ENCODE assay signal across 11 cellular contexts in the genomic region with DNA sequence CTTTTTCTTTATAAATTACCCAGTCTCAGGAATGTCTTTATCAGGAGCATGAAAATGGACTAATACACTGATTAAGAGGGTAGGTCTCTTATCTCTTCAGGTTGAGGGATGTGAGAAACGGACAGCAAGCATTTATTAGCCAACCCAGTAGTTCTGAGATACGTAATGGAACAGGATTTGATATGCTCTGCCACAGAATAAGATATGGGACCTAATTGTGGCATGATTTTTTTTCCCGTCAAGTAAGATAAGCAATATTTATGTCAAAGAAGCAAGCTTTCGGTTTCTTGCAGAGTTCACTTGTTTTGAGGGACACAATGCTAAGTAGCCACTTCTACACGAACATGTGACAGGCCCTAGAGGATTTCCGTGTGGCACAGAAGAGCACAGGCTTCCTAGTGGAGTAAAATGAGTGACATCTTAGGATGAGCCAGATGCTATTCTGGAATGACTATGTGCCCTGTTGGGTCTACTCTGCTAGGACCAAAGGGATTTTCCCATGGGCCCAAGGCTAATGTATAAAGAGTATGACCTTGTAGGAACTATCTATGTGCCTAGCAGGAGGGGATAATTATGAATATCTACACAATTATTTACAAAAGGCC. TPM values are rescaled to one million over a fixed set of nuclear protein-coding genes. Genes with fewer than 3 reads are reported as not detected.
A peak's percentile ranks its signal among the peaks of the same experiment; 100 is the strongest.
DNase-seq lines count a peak whose midpoint lies in the region; ATAC-seq and TF ChIP-seq lines count a peak whose summit lies in the region.
"Had no signal": no experiment of that assay in that cellular context is flagged by ENCODE, and none has a peak within 500 bp of the region (broad histone marks: within the 10 kb centered on the region; RNA-seq: fewer than 3 reads in every experiment).

No MANE protein-coding gene starts in this region.

- peaks cover 42% of the 10 kb centered on the region for H3K36me3 ChIP-seq in CD4-positive, CD25-positive, alpha-beta regulatory T cell (ENCODE audit: control insufficient read depth, insufficient read depth, low read length)
- peaks cover 2% of the 10 kb centered on the region for H3K36me3 ChIP-seq in mesendoderm (ENCODE audit: control insufficient read depth, insufficient read depth, low read length)

- no peak overlapping the region for H4K91ac ChIP-seq in H9 (ENCODE audit: insufficient read length, low read depth, low read length)

- H3K27me3 Mint-ChIP-seq in CD4-positive, CD25-positive, alpha-beta regulatory T cell = no peaks in the 10 kb centered on the region
- H3K27me3 Mint-ChIP-seq in H9 (ENCODE audit: low read depth) (no peaks in the 10 kb centered on the region), chondrocyte (ENCODE audit: low read depth) (no peaks in the 10 kb centered on the region)

- H4K8ac ChIP-seq in H9 (replicated peaks; ENCODE audit: insufficient read length, low read depth, low read length) (no peak overlapping the region), mesendoderm (ENCODE audit: low read depth, low read length) (no peak overlapping the region)

- H3K23me2 ChIP-seq in H9 (ENCODE audit: insufficient read length, low read depth, low read length, poor library complexity, severe bottlenecking) = no peaks in the 10 kb centered on the region

- H2AK5ac ChIP-seq in H9 (ENCODE audit: insufficient read length, low read length) (no peak overlapping the region), mesendoderm (ENCODE audit: low read length) (no peak overlapping the region)

- no peak overlapping the region for H2BK12ac ChIP-seq in H9 (ENCODE audit: insufficient read length, low read depth, low read length)

- no peak for ATAC-seq in CD4-positive, CD25-positive, alpha-beta regulatory T cell (ENCODE audit: low read depth in 2 of 2)
- ATAC-seq in activated naive CD4-positive, alpha-beta T cell treated with anti-CD3 and anti-CD28 coated beads, Interleukin-2, amount 50 U/mL, for 72 hours = peak in 1 of 2 donors; percentile 33
- ATAC-seq in HG02759 (IDR thresholded peaks at IDR 0.05; ENCODE audit: unreplicated experiment) (no peak), GM21825 (IDR thresholded peaks at IDR 0.05; ENCODE audit: unreplicated experiment) (no peak)

- DNase-seq in CD4-positive, CD25-positive, alpha-beta regulatory T cell = peak in 1 of 3 donors; percentile 51
- DNase-seq in H9 = no peak
- DNase-seq in activated naive CD4-positive, alpha-beta T cell treated with anti-CD3 and anti-CD28 coated beads, Interleukin-2, amount 50 U/mL, for 72 hours (ENCODE audit: low spot score in 2 of 2) = no peak
- DNase-seq in mesendoderm = peak; percentile 32
- DNase-seq in chondrocyte (ENCODE audit: low spot score) = no peak
- no peak for DNase-seq in coronary artery (ENCODE audit: low spot score)
- DNase-seq: NCI-H2227 treated with DMSO at 0.1 percent for 48 hours, upper lobe of left lung had no signal

- TF ChIP-seq CTCF in H9 (conservative IDR thresholded peaks at IDR 0.05) (no peak), chondrocyte (IDR thresholded peaks at IDR 0.05) (no peak), coronary artery (IDR thresholded peaks at IDR 0.05) (no peak)

- no peak overlapping the region for H2BK15ac ChIP-seq in H9 (ENCODE audit: low read depth, low read length)
- H2BK15ac ChIP-seq in mesendoderm (replicated peaks; ENCODE audit: low read depth) = no peak overlapping the region

- H4K5ac ChIP-seq in H9 (ENCODE audit: insufficient read length, low read depth, low read length) (no peak overlapping the region), mesendoderm (ENCODE audit: low read length) (no peak overlapping the region)

- no CpG with 5 or more reads among the region's 6 CpGs for WGBS in H9 (ENCODE audit: extremely low coverage, insufficient read length, low lambda C conversion rate)
- WGBS in mesendoderm (ENCODE audit: extremely low coverage, insufficient coverage, low lambda C conversion rate) = no CpG with 5 or more reads among the region's 6 CpGs

- no peak overlapping the region for H2BK5ac ChIP-seq in H9 (ENCODE audit: insufficient read length, low read length)
- H2BK5ac ChIP-seq in mesendoderm (ENCODE audit: low read length) = no peak overlapping the region

- H3K4me1 ChIP-seq in CD4-positive, CD25-positive, alpha-beta regulatory T cell (ENCODE audit: control insufficient read depth, insufficient read depth, low read length, poor library complexity, severe bottlenecking) = peaks cover 81% of the 10 kb centered on the region
- H3K4me1 ChIP-seq in H9 (ENCODE audit: insufficient read depth, low read length) = peaks cover 4% of the 10 kb centered on the region
- peaks cover 4% of the 10 kb centered on the region for H3K4me1 ChIP-seq in mesendoderm (ENCODE audit: control insufficient read depth, low read depth, low read length)

- H3K18ac ChIP-seq in H9 (ENCODE audit: insufficient read length, low read depth, low read length) (no peak overlapping the region), mesendoderm (ENCODE audit: low read length) (no peak overlapping the region)

- peak overlapping the region; percentile 95 for H3K27ac ChIP-seq in CD4-positive, CD25-positive, alpha-beta regulatory T cell (ENCODE audit: insufficient read depth, low read length, poor library complexity, severe bottlenecking)
- H3K27ac ChIP-seq in H9 (ENCODE audit: insufficient read length, low read depth, low read length) (no peak overlapping the region), mesendoderm (ENCODE audit: low read depth, low read length) (no peak overlapping the region), coronary artery (no peak overlapping the region)

- H2BK120ac ChIP-seq in H9 (ENCODE audit: low read depth, low read length, poor library complexity, severe bottlenecking) = no peak overlapping the region
- no peak overlapping the region for H2BK120ac ChIP-seq in mesendoderm (ENCODE audit: low read depth, low read length)

- no peak overlapping the region for H2BK20ac ChIP-seq in H9 (ENCODE audit: low read depth, low read length, poor library complexity, severe bottlenecking)

- no peaks in the 10 kb centered on the region for H4K20me1 ChIP-seq in H9 (ENCODE audit: control insufficient read depth, insufficient read depth, insufficient read length)

- H3K4me3 Mint-ChIP-seq in CD4-positive, CD25-positive, alpha-beta regulatory T cell = peak overlapping the region; percentile 57 to 82 (median 70)
- no peak overlapping the region for H3K4me3 Mint-ChIP-seq in H9
- no peak overlapping the region for H3K4me3 Mint-ChIP-seq in chondrocyte (ENCODE audit: unreplicated experiment)
- H3K4me3 Mint-ChIP-seq: CD14-positive monocyte had no signal

- H3K4me3 ChIP-seq in CD4-positive, CD25-positive, alpha-beta regulatory T cell (ENCODE audit: low read depth, low read length) = peak overlapping the region; percentile 61
- H3K4me3 ChIP-seq in mesendoderm (ENCODE audit: low read length) (no peak overlapping the region), coronary artery (no peak overlapping the region)
- H3K4me3 ChIP-seq: upper lobe of left lung had no signal

- peak overlapping the region; percentile 96 to 99 (median 98) for H3K27ac Mint-ChIP-seq in CD4-positive, CD25-positive, alpha-beta regulatory T cell
- H3K27ac Mint-ChIP-seq in H9 = peak overlapping the region in 2 of 3 experiments; percentile 31 to 39; a peak in 3 of 7 replicates
- H3K27ac Mint-ChIP-seq in activated naive CD4-positive, alpha-beta T cell treated with anti-CD3 and anti-CD28 coated beads, Interleukin-2, amount 50 U/mL, for 72 hours = peak overlapping the region; percentile 96 to 97
- no peak overlapping the region for H3K27ac Mint-ChIP-seq in chondrocyte (ENCODE audit: unreplicated experiment)

- H3K9me3 Mint-ChIP-seq in CD4-positive, CD25-positive, alpha-beta regulatory T cell = no peaks in the 10 kb centered on the region
- H3K9me3 Mint-ChIP-seq in H9 (no peaks in the 10 kb centered on the region), chondrocyte (ENCODE audit: low read depth) (no peaks in the 10 kb centered on the region)
- no peaks in the 10 kb centered on the region for H3K9me3 Mint-ChIP-seq in activated naive CD4-positive, alpha-beta T cell treated with anti-CD3 and anti-CD28 coated beads, Interleukin-2, amount 50 U/mL, for 72 hours
- H3K9me3 Mint-ChIP-seq: CD14-positive monocyte had no signal

- H3K36me3 Mint-ChIP-seq in CD4-positive, CD25-positive, alpha-beta regulatory T cell = peaks cover 38% of the 10 kb centered on the region
- H3K36me3 Mint-ChIP-seq in H9 (ENCODE audit: insufficient read depth in 1 of 3, low read depth in 3 of 3) (peaks cover 48 to 88% (median 68%) of the 10 kb centered on the region in 3 experiments), chondrocyte (ENCODE audit: low read depth) (peaks cover 37% of the 10 kb centered on the region)
- peaks cover 31 to 53% of the 10 kb centered on the region in 2 donors for H3K36me3 Mint-ChIP-seq in activated naive CD4-positive, alpha-beta T cell treated with anti-CD3 and anti-CD28 coated beads, Interleukin-2, amount 50 U/mL, for 72 hours

- no peak overlapping the region for H3K4ac ChIP-seq in H9 (ENCODE audit: low read depth, low read length)
- H3K4ac ChIP-seq in mesendoderm (ENCODE audit: low read depth, low read length) = no peak overlapping the region

- H3K23ac ChIP-seq in H9 (ENCODE audit: insufficient read length, low read depth, low read length) = no peak overlapping the region
- H3K23ac ChIP-seq in mesendoderm (ENCODE audit: low read length) = no peak overlapping the region

- H3K79me1 ChIP-seq in H9 (ENCODE audit: insufficient read depth, low read depth, low read length, poor library complexity, severe bottlenecking) (peaks cover 3% of the 10 kb centered on the region), mesendoderm (ENCODE audit: low read length) (peaks cover 18% of the 10 kb centered on the region)

- H2AFZ ChIP-seq in H9 (ENCODE audit: low read length) = no peak overlapping the region

- H3K4me2 ChIP-seq in H9 (ENCODE audit: insufficient read depth, insufficient read length, low read length) = no peak overlapping the region
- no peak overlapping the region for H3K4me2 ChIP-seq in mesendoderm (ENCODE audit: low read length)

- H3K14ac ChIP-seq in H9 (ENCODE audit: insufficient read depth, low read length) = no peak overlapping the region

- H3K56ac ChIP-seq in H9 (ENCODE audit: insufficient read length, low read depth, low read length) = no peak overlapping the region
- H3K56ac ChIP-seq in mesendoderm (ENCODE audit: low read length) = no peak overlapping the region

- H3K4me1 Mint-ChIP-seq in CD4-positive, CD25-positive, alpha-beta regulatory T cell = peaks cover 48 to 96% (median 89%) of the 10 kb centered on the region in 4 donors
- H3K4me1 Mint-ChIP-seq in H9 (peaks cover 34 to 44% of the 10 kb centered on the region in 2 experiments), chondrocyte (ENCODE audit: low read depth) (peaks cover 42% of the 10 kb centered on the region)

- no peak overlapping the region for H3T11ph ChIP-seq in H9 (ENCODE audit: low read length)

- no peaks in the 10 kb centered on the region for H3K9me3 ChIP-seq in CD4-positive, CD25-positive, alpha-beta regulatory T cell (ENCODE audit: control insufficient read depth in 2 of 2, low read length in 2 of 2)
- no peaks in the 10 kb centered on the region for H3K9me3 ChIP-seq in H9 (ENCODE audit: control insufficient read depth, low read depth, low read length)
- H3K9me3 ChIP-seq: upper lobe of left lung had no signal

- H3K79me2 ChIP-seq in H9 (ENCODE audit: insufficient read depth, low read length) = peaks cover 3% of the 10 kb centered on the region; the same call in 1 of the 2 replicates
- H3K79me2 ChIP-seq in mesendoderm (ENCODE audit: control insufficient read depth, insufficient read depth, low read length) = peaks cover 22% of the 10 kb centered on the region

- H3K27me3 ChIP-seq in CD4-positive, CD25-positive, alpha-beta regulatory T cell (ENCODE audit: control insufficient read depth, insufficient read depth, low read length) = no peaks in the 10 kb centered on the region
- H3K27me3 ChIP-seq in H9 (ENCODE audit: insufficient read depth, low read length) (no peaks in the 10 kb centered on the region), mesendoderm (ENCODE audit: insufficient read depth, low read length, poor library complexity) (no peaks in the 10 kb centered on the region)
- H3K27me3 ChIP-seq: upper lobe of left lung had no signal

- H3K9ac ChIP-seq in H9 (ENCODE audit: extremely low read depth, insufficient read length, low read length) = no peak overlapping the region
- no peak overlapping the region for H3K9ac ChIP-seq in mesendoderm (ENCODE audit: low read length)

RNA-seq across cellular contexts. Expression of a gene that starts 57.9 kb away (rescaled TPM):
- total RNA-seq in CD4-positive, CD25-positive, alpha-beta regulatory T cell = 342 TPM
- polyA plus RNA-seq in CD4-positive, CD25-positive, alpha-beta regulatory T cell = 100 to 1,000 TPM; 257 to 279 (median 272) TPM
- total RNA-seq in H9 (2021) (206 and 216 TPM in 2 replicates), chondrocyte (83.4 to 185 TPM (median 176 TPM) in 3 replicates)
- total RNA-seq in activated naive CD4-positive, alpha-beta T cell treated with anti-CD3 and anti-CD28 coated beads, Interleukin-2, amount 50 U/mL, for 72 hours = 100 to 1,000 TPM; 146 to 177 TPM
- 155 TPM for polyA plus RNA-seq in mesendoderm (2013, experiment 1 of 2)
- polyA plus RNA-seq in mesendoderm (2013, experiment 2 of 2) = 154 TPM

Comparison
In these comparisons a context has a peak if more than half of its experiments do, and no peak if none do; other contexts are left out.
1. H3K4me3 Mint-ChIP-seq: peak in CD4-positive, CD25-positive, alpha-beta regulatory T cell (4 of 4); none in H9 (0 of 2) and chondrocyte (single experiment).